Comparison of ENCODE assay signal across 3 cellular contexts in genomic region chr4:142066562-142066961, GRCh38.
DNase-seq lines count a peak whose midpoint lies in the region; ATAC-seq and TF ChIP-seq lines count a peak whose summit lies in the region.
"Not testable (repeated sequence)": the region's sequence is repeated elsewhere in the genome, so short reads cannot be mapped to it uniquely, and the experiment has no call there.

No MANE protein-coding gene starts in this region.

- intact Hi-C loops in Right ventricle myocardium inferior (cut with DNase I): not testable (repeated sequence)

- not testable (repeated sequence) for H3K27me3 Mint-ChIP-seq in T-helper 17 cell; chondrocyte (ENCODE audit: low read depth)

- H3K27ac Mint-ChIP-seq in T-helper 17 cell: peak overlapping the region; percentile 2
- not testable (repeated sequence) for H3K27ac Mint-ChIP-seq in chondrocyte (ENCODE audit: unreplicated experiment)

- not testable (repeated sequence) for TF ChIP-seq CTCF in chondrocyte (IDR thresholded peaks at IDR 0.05)

- ATAC-seq in T-helper 17 cell, Right ventricle myocardium inferior: not testable (repeated sequence)

- not testable (repeated sequence) for H3K4me3 Mint-ChIP-seq in T-helper 17 cell; chondrocyte (ENCODE audit: unreplicated experiment)

- DNase-seq in T-helper 17 cell: not testable (repeated sequence)
- DNase-seq in chondrocyte (ENCODE audit: low spot score): peak; percentile 62
- peak; percentile 23 for DNase-seq in Right ventricle myocardium inferior (ENCODE audit: missing footprints)

- peaks cover 15% of the 10 kb centered on the region for H3K36me3 Mint-ChIP-seq in T-helper 17 cell (ENCODE audit: low read depth)
- H3K36me3 Mint-ChIP-seq in chondrocyte (ENCODE audit: low read depth): peaks cover 35% of the 10 kb centered on the region

- peaks cover 13% of the 10 kb centered on the region for H3K4me1 Mint-ChIP-seq in T-helper 17 cell
- H3K4me1 Mint-ChIP-seq in chondrocyte (ENCODE audit: low read depth): not testable (repeated sequence)

- H3K9me3 Mint-ChIP-seq in chondrocyte (ENCODE audit: low read depth): peaks cover 33% of the 10 kb centered on the region

- not testable (repeated sequence) for H3K9me3 ChIP-seq in T-helper 17 cell (ENCODE audit: control insufficient read depth, low read length, poor library complexity, severe bottlenecking)
